ENCODE assay signal across 9 cellular contexts in genomic region chr12:28497889-28498411, GRCh38.
DNase-seq lines count a peak whose midpoint lies in the region; ATAC-seq lines count a peak whose summit lies in the region.
"Had no signal": no experiment of that assay in that cellular context is flagged by ENCODE, and none has a peak within 500 bp of the region (broad histone marks: within the 10 kb centered on the region; RNA-seq: fewer than 3 reads in every experiment).

No MANE protein-coding gene starts in this region.

- ATAC-seq in GM18502 (IDR thresholded peaks at IDR 0.05; ENCODE audit: poor library complexity, unreplicated experiment) (peak; percentile 98), GM21619 (IDR thresholded peaks at IDR 0.05; ENCODE audit: unreplicated experiment) (peak; percentile 97)

- peak; percentile 67 for DNase-seq in HT-29 (ENCODE audit: low spot score)
- DNase-seq in germinal center (ENCODE audit: low spot score) = peak; percentile 7
- DNase-seq in occipital lobe (lab: John Stamatoyannopoulos, UW) = no peak
- DNase-seq in NCI-H2081 (lab: John Stamatoyannopoulos, UW) = no peak
- no peak for DNase-seq in KG1 (lab: John Stamatoyannopoulos, UW)
- DNase-seq in NCI-H2227 (lab: John Stamatoyannopoulos, UW; ENCODE audit: unreplicated experiment) = no peak
- DNase-seq: anterior cingulate cortex had no signal

Comparison
In these comparisons a context has a peak if more than half of its experiments do, and no peak if none do; other contexts are left out.
1. DNase-seq: peak in HT-29 (single experiment) and germinal center (single experiment); none in occipital lobe (single experiment), NCI-H2081 (0 of 2), KG1 (single experiment) and NCI-H2227 (single experiment).